Comparison of ENCODE assay signal across 32 cellular contexts in the genomic region with DNA sequence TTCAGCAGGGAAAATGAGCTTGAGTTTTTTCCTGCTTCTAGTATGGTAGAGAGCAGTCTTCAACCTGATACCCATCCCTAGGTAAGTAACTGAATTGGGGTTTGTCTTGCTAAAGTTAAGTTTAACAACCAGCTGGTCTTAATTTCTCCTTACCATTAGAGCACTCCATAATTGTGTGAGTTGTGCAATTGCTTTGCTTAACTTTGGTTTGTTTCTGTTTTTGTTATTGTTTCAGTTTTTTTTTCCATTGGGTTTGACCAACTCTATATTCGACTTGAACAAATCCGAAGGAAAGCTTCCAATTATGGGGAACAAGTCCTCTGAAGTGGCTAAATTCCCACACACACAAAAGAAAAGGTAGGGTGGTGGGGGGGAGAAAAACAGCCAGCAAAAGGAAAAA.
"Had no signal": no experiment of that assay in that cellular context is flagged by ENCODE, and none has a peak within 500 bp of the region (broad histone marks: within the 10 kb centered on the region; RNA-seq: fewer than 3 reads in every experiment).

No MANE protein-coding gene starts in this region.

- H3K36me3 ChIP-seq: adrenal gland, breast epithelium had no signal

- FAIRE-seq: astrocyte, RCC 7860, TTC549 had no signal

- H2AFZ ChIP-seq: PC-9 had no signal

- H3K27me3 ChIP-seq: adrenal gland, body of pancreas, breast epithelium had no signal

- H3K4me2 ChIP-seq: PC-9 had no signal

- H3K4me1 ChIP-seq: adrenal gland, body of pancreas, breast epithelium had no signal

- H3K4me3 ChIP-seq: adrenal gland, body of pancreas, breast epithelium, PC-9 had no signal

- H3K9me3 ChIP-seq: body of pancreas had no signal

- DNase-seq: activated CD4-positive, alpha-beta T cell treated with anti-CD3 and anti-CD28 coated beads for 1 hour; activated CD4-positive, alpha-beta T cell treated with anti-CD3 and anti-CD28 coated beads, Interleukin-2, amount 10 ng/mL, durations not matched to agents 24 days and 14 days; activated CD4-positive, alpha-beta T cell treated with anti-CD3 and anti-CD28 coated beads, Interleukin-2, amount 50 U/mL, for 4 hours; activated CD4-positive, CD25-positive, alpha-beta regulatory T cell; activated CD8-positive, alpha-beta T cell treated with anti-CD3 and anti-CD28 coated beads for 36 hours; activated gamma-delta T cell; activated naive CD4-positive, alpha-beta T cell treated with Interleukin-2 at 50 U/mL for 16 hours; activated naive CD8-positive, alpha-beta T cell treated with anti-CD3 and anti-CD28 coated beads, Interleukin-2, amount 10 ng/mL, durations not matched to agents 7 days and 5 days; activated T-cell treated with anti-CD3 and anti-CD28 coated beads, Interleukin-2, amount 50 U/mL, for 1 hour; activated T-cell treated with anti-CD3 and anti-CD28 coated beads, Interleukin-2, amount 50 U/mL, for 72 hours; adrenal gland; body of pancreas; NCI-H1092 treated with DMSO at 0.1 percent for 48 hours; NCI-H1417; NCI-H146; NCI-H187; NCI-H2029 treated with DMSO at 0.1 percent for 48 hours; NCI-H2107; NCI-H2171; NCI-H510A; NCI-H526; NCI-H748 treated with DMSO at 0.1 percent for 48 hours; NK-92 treated with Interleukin-12 subunit alpha and Interleukin-12 subunit beta, amount 100 ng/mL, for 24 hours; PC-9; SIG-M5; T1000 had no signal

- H3K27ac ChIP-seq: adrenal gland, body of pancreas, breast epithelium, PC-9, RWPE1, VCaP had no signal
